ENCODE assay signal across 22 cellular contexts in the genomic region with DNA sequence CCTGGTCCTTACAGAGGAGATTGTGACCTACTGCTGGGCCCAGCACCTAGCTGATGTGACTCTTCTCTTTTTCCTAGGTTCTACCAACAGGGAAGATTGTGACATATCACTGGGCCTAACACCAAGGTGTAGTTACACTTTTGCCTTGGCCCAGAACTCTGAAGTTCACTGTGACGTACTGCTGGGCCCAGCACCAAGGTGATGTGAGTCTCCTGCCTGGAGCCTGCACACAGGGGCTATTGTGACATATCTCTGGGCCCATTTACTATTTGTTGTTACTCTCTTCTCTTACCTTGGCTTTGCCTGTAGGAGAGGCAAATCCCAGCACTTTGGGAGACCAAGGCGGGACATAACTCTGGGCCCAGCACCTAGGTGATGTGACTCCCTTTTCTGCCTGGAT.
"Had no signal": no experiment of that assay in that cellular context is flagged by ENCODE, and none has a peak within 500 bp of the region (broad histone marks: within the 10 kb centered on the region; RNA-seq: fewer than 3 reads in every experiment).

No MANE protein-coding gene starts in this region.

- H3K9me3 ChIP-seq: esophagus muscularis mucosa, gastroesophageal sphincter, heart left ventricle, lower lobe of right lung had no signal

- H3K4me3 Mint-ChIP-seq: immature natural killer cell, mesothelial cell of epicardium had no signal

- H3K27ac Mint-ChIP-seq: immature natural killer cell, mesothelial cell of epicardium had no signal

- H3K4me1 ChIP-seq: esophagus muscularis mucosa, foreskin keratinocyte, gastroesophageal sphincter, heart left ventricle, left lung, lower lobe of right lung had no signal

- DNase-seq: dermis blood vessel endothelial cell; dorsolateral prefrontal cortex; effector CD4-positive, alpha-beta T cell; effector memory CD4-positive, alpha-beta T cell; foreskin keratinocyte; heart left ventricle; hypothalamus; immature natural killer cell; islet precursor cell; kidney; kidney glomerular epithelial cell; left colon; left lung; left ventricle myocardium superior; lower lobe of right lung; mesenchymal stem cell; mucosa of descending colon had no signal

- H3K36me3 ChIP-seq: esophagus muscularis mucosa, gastroesophageal sphincter, heart left ventricle, left lung, lower lobe of right lung had no signal

- ATAC-seq: foreskin keratinocyte, gastroesophageal sphincter, heart left ventricle, left colon, left lung, left ventricle myocardium superior, lower lobe of right lung, mucosa of descending colon had no signal

- H3K4me1 Mint-ChIP-seq: immature natural killer cell, mesothelial cell of epicardium had no signal

- H3K36me3 Mint-ChIP-seq: immature natural killer cell, mesothelial cell of epicardium had no signal

- H3K27ac ChIP-seq: coronary artery, dorsolateral prefrontal cortex, esophagus muscularis mucosa, foreskin keratinocyte, gastroesophageal sphincter, heart left ventricle, hepatocyte, lower lobe of right lung had no signal

- H3K27me3 ChIP-seq: dorsolateral prefrontal cortex, esophagus muscularis mucosa, foreskin keratinocyte, gastroesophageal sphincter, heart left ventricle, hepatocyte, left lung had no signal

- H3K4me3 ChIP-seq: coronary artery, dorsolateral prefrontal cortex, esophagus muscularis mucosa, gastroesophageal sphincter, heart left ventricle, hepatocyte, left lung, lower lobe of right lung, mucosa of descending colon had no signal
